8 cellular contexts compared by ENCODE assay signal in the genomic region with DNA sequence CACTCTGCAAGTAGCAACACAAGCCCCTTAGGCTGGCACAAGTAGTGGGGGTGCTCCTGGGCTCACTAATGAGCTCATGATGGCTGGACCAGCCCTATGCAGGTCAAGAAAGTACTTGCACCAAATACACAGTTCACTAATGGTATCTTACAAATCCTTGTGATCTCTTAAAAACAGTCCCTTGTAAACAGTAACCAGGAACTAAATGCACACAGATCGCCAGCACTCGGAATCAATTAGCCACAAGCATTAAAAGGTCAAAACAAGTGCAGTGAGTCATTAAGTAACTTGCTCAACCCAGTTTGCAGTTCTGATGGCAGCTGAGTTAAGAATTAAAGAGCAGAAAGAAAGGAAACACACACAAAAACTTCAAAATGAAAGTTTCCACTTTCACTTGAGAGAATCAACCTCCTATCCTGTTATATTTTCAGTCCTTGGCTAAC. TPM values are rescaled to one million over a fixed set of nuclear protein-coding genes. Genes with fewer than 3 reads are reported as not detected.
A peak's percentile ranks its signal among the peaks of the same experiment; 100 is the strongest.
DNase-seq lines count a peak whose midpoint lies in the region; TF ChIP-seq lines count a peak whose summit lies in the region.

No MANE protein-coding gene starts in this region.

- intact Hi-C loops in activated T-helper 2 cell treated with anti-CD3 and anti-CD28 coated beads, Interferon-gamma antibody, Interleukin-2, Interleukin-4, amounts not matched to agents 10 μg/mL and 5 μg/mL and 100 μg/mL, durations not matched to agents 14 hours and 24 hours and 36 hours (cut with micrococcal nuclease) = loop anchor here (1.0 to 5.0 kb wide), 5 partner anchors 25 to 224 kb away; no protein-coding TSS in a partner anchor

- no peak for TF ChIP-seq CTCF in GM13976 (IDR thresholded peaks at IDR 0.05; ENCODE audit: borderline replicate concordance, control extremely low read depth, extremely low read depth, insufficient read depth, missing control alignments)

- peak overlapping the region; percentile 68 for H3K4me3 Mint-ChIP-seq in activated T-helper 2 cell treated with anti-CD3 and anti-CD28 coated beads, Interferon-gamma antibody, Interleukin-2, Interleukin-4, amounts not matched to agents 10 μg/mL and 5 μg/mL and 100 μg/mL, durations not matched to agents 14 hours and 24 hours and 36 hours (ENCODE audit: low read depth)

- H3K4me1 Mint-ChIP-seq in activated T-helper 2 cell treated with anti-CD3 and anti-CD28 coated beads, Interferon-gamma antibody, Interleukin-2, Interleukin-4, amounts not matched to agents 10 μg/mL and 5 μg/mL and 100 μg/mL, durations not matched to agents 14 hours and 24 hours and 36 hours (ENCODE audit: low read depth) = peaks cover 71% of the 10 kb centered on the region

- DNase-seq in GM13976 (ENCODE audit: low spot score) (peak; percentile 73), H4 (ENCODE audit: low spot score) (peak; percentile 61), M059J (ENCODE audit: low read depth) (peak; percentile 93), iris pigment epithelial cell (ENCODE audit: low read depth) (peak; percentile 97), stromal cell of bone marrow (ENCODE audit: low read depth) (peak; percentile 94), 8988T (no peak), NCI-H1048 (lab: John Stamatoyannopoulos, UW) (no peak)
- peak; percentile 40 for DNase-seq in activated T-helper 2 cell treated with anti-CD3 and anti-CD28 coated beads, Interferon-gamma antibody, Interleukin-2, Interleukin-4, amounts not matched to agents 10 μg/mL and 5 μg/mL and 100 μg/mL, durations not matched to agents 14 hours and 24 hours and 36 hours (ENCODE audit: low spot score)

- H3K9me3 Mint-ChIP-seq in activated T-helper 2 cell treated with anti-CD3 and anti-CD28 coated beads, Interferon-gamma antibody, Interleukin-2, Interleukin-4, amounts not matched to agents 10 μg/mL and 5 μg/mL and 100 μg/mL, durations not matched to agents 14 hours and 24 hours and 36 hours = no peaks in the 10 kb centered on the region

- peak overlapping the region; percentile 91 for H3K27ac Mint-ChIP-seq in activated T-helper 2 cell treated with anti-CD3 and anti-CD28 coated beads, Interferon-gamma antibody, Interleukin-2, Interleukin-4, amounts not matched to agents 10 μg/mL and 5 μg/mL and 100 μg/mL, durations not matched to agents 14 hours and 24 hours and 36 hours

- peaks cover 70% of the 10 kb centered on the region for H3K36me3 Mint-ChIP-seq in activated T-helper 2 cell treated with anti-CD3 and anti-CD28 coated beads, Interferon-gamma antibody, Interleukin-2, Interleukin-4, amounts not matched to agents 10 μg/mL and 5 μg/mL and 100 μg/mL, durations not matched to agents 14 hours and 24 hours and 36 hours (ENCODE audit: low read depth)

- in situ Hi-C loops in GM13976 (cut with MboI; ENCODE audit: low sequenced_read_pairs, unreplicated experiment) = no loop called here

- H3K27me3 Mint-ChIP-seq in activated T-helper 2 cell treated with anti-CD3 and anti-CD28 coated beads, Interferon-gamma antibody, Interleukin-2, Interleukin-4, amounts not matched to agents 10 μg/mL and 5 μg/mL and 100 μg/mL, durations not matched to agents 14 hours and 24 hours and 36 hours (ENCODE audit: low read depth) = no peaks in the 10 kb centered on the region

RNA-seq across cellular contexts. Expression of gene ARHGEF3, which starts 43.2 kb away (rescaled TPM):
- 3.1 and 3.8 TPM in 2 replicates for total RNA-seq in H4 (2014; rRNA removed; shearing (Covaris generic))
- 9.6 and 12.0 TPM in 2 replicates for total RNA-seq in M059J (2014; rRNA removed; shearing (Covaris generic))
- total RNA-seq in activated T-helper 2 cell treated with anti-CD3 and anti-CD28 coated beads, Interferon-gamma antibody, Interleukin-2, Interleukin-4, amounts not matched to agents 10 μg/mL and 5 μg/mL and 100 μg/mL, durations not matched to agents 14 hours and 24 hours and 36 hours = 38.3 and 38.6 TPM in 2 replicates

Comparison
In these comparisons a context has a peak if more than half of its experiments do, and no peak if none do; other contexts are left out.
1. DNase-seq: peak in GM13976 (single experiment), H4 (single experiment), M059J (single experiment), activated T-helper 2 cell treated with anti-CD3 and anti-CD28 coated beads, Interferon-gamma antibody, Interleukin-2, Interleukin-4, amounts not matched to agents 10 μg/mL and 5 μg/mL and 100 μg/mL, durations not matched to agents 14 hours and 24 hours and 36 hours (single experiment), iris pigment epithelial cell (single experiment) and stromal cell of bone marrow (single experiment); none in 8988T (single experiment) and NCI-H1048 (single experiment).